ENCODE assay signal across 20 cellular contexts in genomic region chr2:202657876-202658275, GRCh38.
"Had no signal": no experiment of that assay in that cellular context is flagged by ENCODE, and none has a peak within 500 bp of the region (broad histone marks: within the 10 kb centered on the region; RNA-seq: fewer than 3 reads in every experiment).

No MANE protein-coding gene starts in this region.

- H3K27me3 ChIP-seq: ascending aorta, breast epithelium, right atrium auricular region had no signal

- H3K36me3 Mint-ChIP-seq: activated CD4-positive, alpha-beta memory T cell treated with anti-CD3 and anti-CD28 coated beads for 36 hours had no signal

- DNase-seq: activated CD4-positive, alpha-beta memory T cell treated with anti-CD3 and anti-CD28 coated beads for 36 hours; head of caudate nucleus; kidney glomerular epithelial cell; left ventricle myocardium superior; mesendoderm; nephron progenitor cell; occipital lobe; stimulated activated CD4-positive, alpha-beta T cell treated with anti-CD3 and anti-CD28 coated beads, Interleukin-15, amount 100 ng/mL, for 24 hours; stimulated activated CD4-positive, alpha-beta T cell treated with anti-CD3 and anti-CD28 coated beads, Interleukin-4, amount 100 ng/mL, for 4 hours; stimulated activated CD8-positive, alpha-beta memory T cell treated with anti-CD3 and anti-CD28 coated beads, Interleukin-4, amount 100 ng/mL, for 48 hours had no signal

- H3K4me3 Mint-ChIP-seq: activated CD4-positive, alpha-beta memory T cell treated with anti-CD3 and anti-CD28 coated beads for 36 hours; nephron progenitor cell; stimulated activated naive CD8-positive, alpha-beta T cell treated with anti-CD3 and anti-CD28 coated beads, Interleukin-15, Interleukin-2, amounts not matched to agents 100 ng/mL and 50 ng/mL, for 24 hours; type B pancreatic cell had no signal

- H3K4me3 ChIP-seq: ascending aorta, breast epithelium, right atrium auricular region, skin epidermis had no signal

- H3K9me3 Mint-ChIP-seq: activated CD4-positive, alpha-beta memory T cell treated with anti-CD3 and anti-CD28 coated beads for 36 hours; activated T-helper 2 cell treated with anti-CD3 and anti-CD28 coated beads, Interferon-gamma antibody, Interleukin-2, Interleukin-4, amounts not matched to agents 10 μg/mL and 5 μg/mL and 100 μg/mL, durations not matched to agents 14 hours and 24 hours and 36 hours; nephron progenitor cell; stimulated activated naive CD8-positive, alpha-beta T cell treated with anti-CD3 and anti-CD28 coated beads, Interleukin-15, Interleukin-2, amounts not matched to agents 100 ng/mL and 50 ng/mL, for 24 hours had no signal

- H3K4me1 ChIP-seq: breast epithelium had no signal

- H3K36me3 ChIP-seq: ascending aorta, breast epithelium, right atrium auricular region had no signal

- H3K27me3 Mint-ChIP-seq: activated CD4-positive, alpha-beta memory T cell treated with anti-CD3 and anti-CD28 coated beads for 36 hours; progenitor cell of endocrine pancreas; stimulated activated naive CD8-positive, alpha-beta T cell treated with anti-CD3 and anti-CD28 coated beads, Interleukin-15, Interleukin-2, amounts not matched to agents 100 ng/mL and 50 ng/mL, for 24 hours; type B pancreatic cell had no signal

- H3K27ac Mint-ChIP-seq: activated CD4-positive, alpha-beta memory T cell treated with anti-CD3 and anti-CD28 coated beads for 36 hours; activated T-helper 2 cell treated with anti-CD3 and anti-CD28 coated beads, Interferon-gamma antibody, Interleukin-2, Interleukin-4, amounts not matched to agents 10 μg/mL and 5 μg/mL and 100 μg/mL, durations not matched to agents 14 hours and 24 hours and 36 hours; nephron progenitor cell; type B pancreatic cell had no signal

- ATAC-seq: activated CD4-positive, CD25-positive, alpha-beta regulatory T cell treated with anti-CD3 and anti-CD28 coated beads, Interleukin-2, amount 50 U/mL, for 24 hours; left ventricle myocardium superior had no signal

- H3K9me3 ChIP-seq: ascending aorta, breast epithelium, right atrium auricular region had no signal

- H3K27ac ChIP-seq: ascending aorta, breast epithelium, epithelial cell of prostate, right atrium auricular region, skin epidermis had no signal
